In genomic region chr15:94526071-94526689, GRCh38 we compare ENCODE assay signal across 10 cellular contexts.
DNase-seq lines count a peak whose midpoint lies in the region; ATAC-seq and TF ChIP-seq lines count a peak whose summit lies in the region.
"Had no signal": no experiment of that assay in that cellular context is flagged by ENCODE, and none has a peak within 500 bp of the region (broad histone marks: within the 10 kb centered on the region; RNA-seq: fewer than 3 reads in every experiment).

No MANE protein-coding gene starts in this region.

- ATAC-seq in RWPE2 (ENCODE audit: low read depth) (no peak; the same call in 2 of the 3 replicates), left lung (no peak), HG03520 (IDR thresholded peaks at IDR 0.05; ENCODE audit: unreplicated experiment) (no peak)
- ATAC-seq: effector memory CD8-positive, alpha-beta T cell had no signal

- intact Hi-C loops in left lung (cut with DNase I) = no loop called here

- H3K4me3 ChIP-seq in RWPE2 (ENCODE audit: severe bottlenecking) (no peak overlapping the region), left lung (no peak overlapping the region)

- H3K36me3 ChIP-seq in RWPE2 (ENCODE audit: low read depth) (no peaks in the 10 kb centered on the region), left lung (no peaks in the 10 kb centered on the region)

- TF ChIP-seq CTCF in GM12873 (IDR thresholded peaks at IDR 0.05; ENCODE audit: insufficient read depth, low read depth, low read length, missing control alignments) (peak; percentile 49), RWPE2 (IDR thresholded peaks at IDR 0.05; ENCODE audit: poor library complexity, severe bottlenecking) (peak; percentile 58), left lung (IDR thresholded peaks at IDR 0.05) (peak; percentile 15 to 19)

- POLR2A ChIA-PET in HEK293T (lab: Yijun Ruan, JAX) = no interaction called here

- CTCF ChIA-PET in HEK293T (lab: Yijun Ruan, JAX) = interaction anchor here (0.6 to 0.9 kb wide), 3 partner anchors 8 to 20 kb away, joined by 3 read pairs; no protein-coding TSS in a partner anchor

- DNase-seq in HEK293T (ENCODE audit: extremely low spot score) (peak; percentile 37), RWPE2 (ENCODE audit: low spot score) (no peak), left lung (no peak), AG08396 (ENCODE audit: low spot score) (no peak), anterior cingulate cortex (lab: John Stamatoyannopoulos, UW) (no peak)
- no peak for DNase-seq in activated CD4-positive, alpha-beta T cell treated with anti-CD3 and anti-CD28 coated beads, Interleukin-2, amount 50 U/mL, for 1 hour
- DNase-seq: effector memory CD8-positive, alpha-beta T cell; NCI-H524 treated with DMSO at 0.1 percent for 48 hours had no signal

- H3K27me3 ChIP-seq in RWPE2 (ENCODE audit: insufficient read depth, poor library complexity, severe bottlenecking) (no peaks in the 10 kb centered on the region), left lung (no peaks in the 10 kb centered on the region)

- H3K4me1 ChIP-seq in RWPE2 (ENCODE audit: insufficient read depth, poor library complexity, severe bottlenecking) = peaks cover 9% of the 10 kb centered on the region
- H3K4me1 ChIP-seq in left lung = no peaks in the 10 kb centered on the region

- H3K9me3 ChIP-seq in RWPE2 (ENCODE audit: severe bottlenecking) (no peaks in the 10 kb centered on the region), left lung (no peaks in the 10 kb centered on the region)

- H3K27ac ChIP-seq in RWPE2 (ENCODE audit: poor library complexity, severe bottlenecking) (no peak overlapping the region), left lung (no peak overlapping the region)

TF ChIP-seq in HEK293T, 16 proteins besides CTCF, POLR2A, EP300 and RAD21:
- TF ChIP-seq HDGF (IDR thresholded peaks at IDR 0.05; ENCODE audit: borderline replicate concordance) (no peak), BHLHE40 (IDR thresholded peaks at IDR 0.05; ENCODE audit: borderline replicate concordance) (no peak), ELF4 (IDR thresholded peaks at IDR 0.05) (no peak), ARNT (IDR thresholded peaks at IDR 0.05) (no peak), NFRKB (IDR thresholded peaks at IDR 0.05) (no peak), ZNF384 (IDR thresholded peaks at IDR 0.05) (no peak), FOXA1 (IDR thresholded peaks at IDR 0.05) (no peak), SUZ12 (IDR thresholded peaks at IDR 0.05) (no peak), FOXM1 (IDR thresholded peaks at IDR 0.05; ENCODE audit: borderline replicate concordance) (no peak), LEF1 (IDR thresholded peaks at IDR 0.05; ENCODE audit: borderline replicate concordance) (no peak), CTBP1 (IDR thresholded peaks at IDR 0.05; ENCODE audit: borderline replicate concordance) (no peak), SP1 (IDR thresholded peaks at IDR 0.05) (no peak), TARDBP (IDR thresholded peaks at IDR 0.05) (no peak), FOXK2 (IDR thresholded peaks at IDR 0.05) (no peak), L3MBTL2 (conservative IDR thresholded peaks at IDR 0.05) (no peak)
- TF ChIP-seq, protein P1, sequence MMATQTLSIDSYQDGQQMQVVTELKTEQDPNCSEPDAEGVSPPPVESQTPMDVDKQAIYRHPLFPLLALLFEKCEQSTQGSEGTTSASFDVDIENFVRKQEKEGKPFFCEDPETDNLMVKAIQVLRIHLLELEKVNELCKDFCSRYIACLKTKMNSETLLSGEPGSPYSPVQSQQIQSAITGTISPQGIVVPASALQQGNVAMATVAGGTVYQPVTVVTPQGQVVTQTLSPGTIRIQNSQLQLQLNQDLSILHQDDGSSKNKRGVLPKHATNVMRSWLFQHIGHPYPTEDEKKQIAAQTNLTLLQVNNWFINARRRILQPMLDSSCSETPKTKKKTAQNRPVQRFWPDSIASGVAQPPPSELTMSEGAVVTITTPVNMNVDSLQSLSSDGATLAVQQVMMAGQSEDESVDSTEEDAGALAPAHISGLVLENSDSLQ (IDR thresholded peaks at IDR 0.05) = no peak
